Comparison of ENCODE assay signal across 17 cellular contexts in genomic region chr6:117616971-117617765, GRCh38. TPM values are rescaled to one million over a fixed set of nuclear protein-coding genes. Genes with fewer than 3 reads are reported as not detected.
DNase-seq lines count a peak whose midpoint lies in the region; ATAC-seq and TF ChIP-seq lines count a peak whose summit lies in the region.
"Had no signal": no experiment of that assay in that cellular context is flagged by ENCODE, and none has a peak within 500 bp of the region (broad histone marks: within the 10 kb centered on the region; RNA-seq: fewer than 3 reads in every experiment).

No MANE protein-coding gene starts in this region.

- H3K9me3 ChIP-seq in NT2/D1 (ENCODE audit: insufficient read depth, low read length) = no peaks in the 10 kb centered on the region; the same call in 1 of the 2 replicates
- H3K9me3 ChIP-seq in testis = no peaks in the 10 kb centered on the region
- H3K9me3 ChIP-seq: breast epithelium, thyroid gland had no signal

- H3K4me3 ChIP-seq in NT2/D1 (ENCODE audit: insufficient read length, low read depth) = no peak overlapping the region
- H3K4me3 ChIP-seq in dorsolateral prefrontal cortex = peak overlapping the region in 33 of 59 donors; percentile 1 to 50 (median 32)
- H3K4me3 ChIP-seq in testis = no peak overlapping the region
- H3K4me3 ChIP-seq: breast epithelium, thyroid gland had no signal

- no peak overlapping the region for H3K27ac ChIP-seq in dorsolateral prefrontal cortex
- no peak overlapping the region for H3K27ac ChIP-seq in testis
- H3K27ac ChIP-seq: breast epithelium, KMS-11, thyroid gland had no signal

- TF ChIP-seq CTCF in dorsolateral prefrontal cortex (IDR thresholded peaks at IDR 0.05 in 54 of 56, conservative IDR thresholded peaks at IDR 0.05 in 2 of 56; ENCODE audit: low read depth in 1 of 56, partially characterized antibody in 56 of 56) (no peak), testis (IDR thresholded peaks at IDR 0.05) (no peak)

- peaks cover 9% of the 10 kb centered on the region for H3K9me3 Mint-ChIP-seq in stimulated activated effector memory CD8-positive, alpha-beta T cell treated with anti-CD3 and anti-CD28 coated beads, Interleukin-12 subunit alpha, Interleukin-12 subunit beta, amount 100 ng/mL, for 72 hours

- TF ChIP-seq POLR2A in testis (IDR thresholded peaks at IDR 0.05) = no peak

- ATAC-seq in stimulated activated effector memory CD8-positive, alpha-beta T cell treated with anti-CD3 and anti-CD28 coated beads, Interleukin-12 subunit alpha, Interleukin-12 subunit beta, amount 100 ng/mL, for 72 hours = peak; percentile 49

- WGBS in testis, 2 donors = 91 to 93% methylated on average over 7 of the region's 7 CpGs

- intact Hi-C loops in dorsolateral prefrontal cortex (cut with DNase I) = no loop called here
- intact Hi-C loops in testis (cut with DNase I; ENCODE audit: low total_unique reads) = no loop called here

- H3K27ac Mint-ChIP-seq in stimulated activated effector memory CD8-positive, alpha-beta T cell treated with anti-CD3 and anti-CD28 coated beads, Interleukin-12 subunit alpha, Interleukin-12 subunit beta, amount 100 ng/mL, for 72 hours = peak overlapping the region; percentile 81
- H3K27ac Mint-ChIP-seq: endodermal cell had no signal

- H3K4me1 Mint-ChIP-seq in stimulated activated effector memory CD8-positive, alpha-beta T cell treated with anti-CD3 and anti-CD28 coated beads, Interleukin-12 subunit alpha, Interleukin-12 subunit beta, amount 100 ng/mL, for 72 hours = peaks cover 56% of the 10 kb centered on the region

- H3K27me3 ChIP-seq in NT2/D1 (ENCODE audit: insufficient read depth, insufficient read length) (no peaks in the 10 kb centered on the region), dorsolateral prefrontal cortex (no peaks in the 10 kb centered on the region), testis (no peaks in the 10 kb centered on the region)
- H3K27me3 ChIP-seq: breast epithelium, thyroid gland had no signal

- H3K9ac ChIP-seq in NT2/D1 (ENCODE audit: insufficient read length, low read depth) = peak overlapping the region; percentile 21
- H3K9ac ChIP-seq: KMS-11 had no signal

- H3K36me3 ChIP-seq in NT2/D1 (ENCODE audit: insufficient read depth, insufficient read length, low read length) = no peaks in the 10 kb centered on the region
- no peaks in the 10 kb centered on the region for H3K36me3 ChIP-seq in testis (ENCODE audit: low read depth, missing control alignments)
- H3K36me3 ChIP-seq: breast epithelium, thyroid gland had no signal

- H3K4me3 Mint-ChIP-seq in stimulated activated effector memory CD8-positive, alpha-beta T cell treated with anti-CD3 and anti-CD28 coated beads, Interleukin-12 subunit alpha, Interleukin-12 subunit beta, amount 100 ng/mL, for 72 hours = peak overlapping the region; percentile 26
- H3K4me3 Mint-ChIP-seq: endodermal cell had no signal

- DNase-seq in activated T-cell treated with anti-CD3 and anti-CD28 coated beads for 4 hours = peak; percentile 11
- DNase-seq in activated T-cell treated with anti-CD3 and anti-CD28 coated beads, Interleukin-2, amount 50 U/mL, for 1 hour = no peak
- no peak for DNase-seq in NT2/D1 (ENCODE audit: low read depth, low spot score)
- DNase-seq in dorsolateral prefrontal cortex = no peak
- DNase-seq in stimulated activated effector memory CD8-positive, alpha-beta T cell treated with anti-CD3 and anti-CD28 coated beads, Interleukin-12 subunit alpha, Interleukin-12 subunit beta, amount 100 ng/mL, for 72 hours (ENCODE audit: low spot score in 2 of 2) = peak; percentile 8 to 66
- DNase-seq in kidney tubule cell (ENCODE audit: low spot score) = no peak
- DNase-seq in testis = no peak
- no peak for DNase-seq in RPMI8226
- DNase-seq: endodermal cell; foreskin melanocyte; HCEC 1CT; NCI-H187; NCI-H748 treated with DMSO at 0.1 percent for 48 hours; stimulated activated CD4-positive, alpha-beta T cell treated with anti-CD3 and anti-CD28 coated beads, Interleukin-12 subunit alpha, Interleukin-12 subunit beta, amount 100 ng/mL, for 4 hours; thyroid gland had no signal

- peaks cover 31% of the 10 kb centered on the region for H3K36me3 Mint-ChIP-seq in stimulated activated effector memory CD8-positive, alpha-beta T cell treated with anti-CD3 and anti-CD28 coated beads, Interleukin-12 subunit alpha, Interleukin-12 subunit beta, amount 100 ng/mL, for 72 hours

- H3K4me1 ChIP-seq in NT2/D1 (ENCODE audit: insufficient read depth, insufficient read length) (no peaks in the 10 kb centered on the region), testis (no peaks in the 10 kb centered on the region)
- H3K4me1 ChIP-seq: breast epithelium, thyroid gland had no signal

RNA-seq across cellular contexts. Expression of gene GOPC, which starts 14.9 kb away (rescaled TPM):
- total RNA-seq in dorsolateral prefrontal cortex = 10 to 100 TPM; 15.4 to 48.0 (median 36.0) TPM
- 10 to 100 TPM; 26.6 to 29.9 TPM for total RNA-seq in testis
- polyA plus RNA-seq in testis (ENCODE audit: insufficient read depth, low read depth, low replicate concordance) = 28.8 TPM

RNA-seq across cellular contexts. Expression of gene NUS1, which starts 58.1 kb away (rescaled TPM):
- total RNA-seq in dorsolateral prefrontal cortex (10 to 100 TPM; 15.8 to 34.5 (median 24.9) TPM), testis (10 to 100 TPM; 16.6 to 21.5 TPM)
- polyA plus RNA-seq in testis (ENCODE audit: insufficient read depth, low read depth, low replicate concordance) = 20.2 TPM

Comparison
In these comparisons a context has a peak if more than half of its experiments do, and no peak if none do; other contexts are left out.
1. DNase-seq: peak in activated T-cell treated with anti-CD3 and anti-CD28 coated beads for 4 hours (single experiment) and stimulated activated effector memory CD8-positive, alpha-beta T cell treated with anti-CD3 and anti-CD28 coated beads, Interleukin-12 subunit alpha, Interleukin-12 subunit beta, amount 100 ng/mL, for 72 hours (2 of 2); none in activated T-cell treated with anti-CD3 and anti-CD28 coated beads, Interleukin-2, amount 50 U/mL, for 1 hour (single experiment), NT2/D1 (single experiment), dorsolateral prefrontal cortex (0 of 10), kidney tubule cell (single experiment), testis (single experiment) and RPMI8226 (single experiment).
2. H3K4me3 ChIP-seq: peak in dorsolateral prefrontal cortex (33 of 59); none in NT2/D1 (single experiment) and testis (0 of 2).